In genomic region chr5:34686762-34687268, GRCh38 we compare ENCODE assay signal across 8 cellular contexts. TPM values are rescaled to one million over a fixed set of nuclear protein-coding genes. Genes with fewer than 3 reads are reported as not detected.
DNase-seq lines count a peak whose midpoint lies in the region; ATAC-seq and TF ChIP-seq lines count a peak whose summit lies in the region.

No MANE protein-coding gene starts in this region.

- H3K27ac ChIP-seq in coronary artery: peak overlapping the region; percentile 55 to 59

- intact Hi-C loops in lower leg skin (cut with DNase I; ENCODE audit: low total_unique reads): no loop called here

- TF ChIP-seq CTCF in coronary artery (IDR thresholded peaks at IDR 0.05) (no peak), lower leg skin (IDR thresholded peaks at IDR 0.05) (no peak)

- 35 to 42% methylated on average over 7 of the region's 7 CpGs for WGBS in lower leg skin, 2 donors

- peak; percentile 99 for DNase-seq in A172 (ENCODE audit: low spot score)
- DNase-seq in LoVo (ENCODE audit: low spot score): peak; percentile 94
- peak; percentile 89 for DNase-seq in coronary artery (ENCODE audit: low spot score)
- peak; percentile 64 to 79 for DNase-seq in lower leg skin (ENCODE audit: low spot score in 2 of 2)
- no peak for DNase-seq in superior temporal gyrus (ENCODE audit: extremely low spot score)

- TF ChIP-seq POLR2A in lower leg skin (IDR thresholded peaks at IDR 0.05): no peak

- ATAC-seq in HG03571 (IDR thresholded peaks at IDR 0.05; ENCODE audit: unreplicated experiment): no peak
- ATAC-seq in activated CD4-positive, CD25-positive, alpha-beta regulatory T cell treated with anti-CD3 and anti-CD28 coated beads, Interleukin-2, amount 50 U/mL, for 24 hours: no peak
- no peak for ATAC-seq in GM21515 (IDR thresholded peaks at IDR 0.05; ENCODE audit: unreplicated experiment)

- peak overlapping the region; percentile 39 for H3K4me3 ChIP-seq in coronary artery
- no peak overlapping the region for H3K4me3 ChIP-seq in lower leg skin (ENCODE audit: low read depth, poor library complexity, severe bottlenecking)

RNA-seq across cellular contexts. Expression of gene RAI14, which starts 30.7 kb away (rescaled TPM):
- total RNA-seq in A172 (2014; rRNA removed; shearing (Covaris generic)): 66.0 and 74.9 TPM in 2 replicates
- 10 to 100 TPM; 26.9 to 40.4 (median 32.1) TPM for total RNA-seq in lower leg skin
